Comparison of ENCODE assay signal across 1 cellular context in the genomic region with DNA sequence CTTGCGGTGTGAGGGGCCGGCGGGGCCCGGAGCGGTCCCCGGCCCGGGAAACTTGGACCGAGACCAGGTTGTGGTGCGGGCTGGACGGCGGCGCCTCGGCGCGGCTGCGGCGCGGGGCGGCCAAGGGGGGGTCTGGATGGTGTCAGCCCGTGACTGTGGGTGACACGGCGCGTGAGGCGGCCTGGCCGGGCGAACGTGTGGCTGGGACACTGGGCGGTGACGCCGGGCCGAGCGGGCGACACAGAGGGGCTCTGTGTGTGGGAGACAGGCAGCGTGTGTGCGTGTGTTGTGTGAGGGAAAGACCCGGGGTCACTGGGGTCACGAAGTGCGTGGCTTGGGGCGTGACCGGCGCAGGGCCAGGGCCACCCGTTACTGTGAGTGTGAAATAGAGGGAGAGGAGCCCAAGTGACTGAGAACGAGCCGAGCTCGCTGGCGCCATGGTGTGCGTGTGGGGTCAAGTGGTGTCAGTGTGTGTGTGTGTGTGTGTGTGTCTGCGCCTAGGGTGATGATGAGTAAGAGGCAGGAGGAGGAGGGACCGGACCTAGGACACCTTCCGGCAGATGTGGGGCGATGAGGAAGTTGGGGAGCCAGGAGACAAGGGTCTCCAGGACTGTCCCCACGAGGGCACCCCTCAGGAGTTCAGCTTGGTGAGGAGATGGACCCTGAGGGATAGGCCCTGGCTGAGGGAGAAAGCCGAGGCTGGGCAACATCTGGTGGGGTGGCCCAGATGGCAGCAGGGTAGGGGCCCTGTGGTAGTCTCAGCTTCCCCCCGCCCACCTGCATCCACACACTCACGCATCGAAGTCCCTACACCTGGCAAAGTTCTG.
TF ChIP-seq lines count a peak whose summit lies in the region.

No MANE protein-coding gene starts in this region.

TF ChIP-seq in K562, 482 proteins besides CTCF, POLR2A, EP300 and RAD21 (continued from another document and continues in another):
- TF ChIP-seq STAT5A (IDR thresholded peaks at IDR 0.05; ENCODE audit: borderline replicate concordance, low read length) (no peak), RB1 (IDR thresholded peaks at IDR 0.05; ENCODE audit: low read depth) (peak; percentile 14; the same call in 1 of the 2 replicates), SIX5 (IDR thresholded peaks at IDR 0.05; ENCODE audit: borderline replicate concordance in 1 of 2, insufficient read depth in 1 of 2, low read depth in 1 of 2, low read length in 2 of 2) (no peak), RFX5 (IDR thresholded peaks at IDR 0.05; ENCODE audit: low read depth, low read length) (no peak), HNRNPL (IDR thresholded peaks at IDR 0.05; ENCODE audit: low read depth, low read length) (no peak), IFI16 (CRISPR knock-in tag; IDR thresholded peaks at IDR 0.05) (no peak), POLR3G (IDR thresholded peaks at IDR 0.05; ENCODE audit: extremely low read depth, insufficient read length, insufficient replicate concordance) (no peak), ZFX (CRISPR knock-in tag; IDR thresholded peaks at IDR 0.05) (no peak; the same call in 1 of the 2 replicates), ZNF785 (CRISPR knock-in tag; IDR thresholded peaks at IDR 0.05) (no peak), EZH2 (IDR thresholded peaks at IDR 0.05; ENCODE audit: borderline replicate concordance, low read depth, low read length) (no peak), ZNF212 (CRISPR knock-in tag; IDR thresholded peaks at IDR 0.05) (no peak), POLR2AphosphoS5 (IDR thresholded peaks at IDR 0.05; ENCODE audit: control insufficient read depth, insufficient read depth, low read depth, low read length) (peak; percentile 63), CBX2 (IDR thresholded peaks at IDR 0.05; ENCODE audit: insufficient read depth, low read length, poor library complexity, severe bottlenecking) (no peak), KDM4B (IDR thresholded peaks at IDR 0.05; ENCODE audit: borderline replicate concordance in 2 of 2, low read depth in 1 of 2) (no peak), ZKSCAN8 (CRISPR knock-in tag; IDR thresholded peaks at IDR 0.05) (no peak), STAT6 (CRISPR knock-in tag; IDR thresholded peaks at IDR 0.05) (no peak), ZNF354B (CRISPR knock-in tag; IDR thresholded peaks at IDR 0.05) (no peak), KDM2B (CRISPR knock-in tag; IDR thresholded peaks at IDR 0.05) (no peak), ZNF696 (CRISPR knock-in tag; conservative IDR thresholded peaks at IDR 0.05) (no peak), NFXL1 (CRISPR knock-in tag; IDR thresholded peaks at IDR 0.05) (no peak; the same call in 1 of the 2 replicates), ARID2 (IDR thresholded peaks at IDR 0.05) (no peak), MEF2A (IDR thresholded peaks at IDR 0.05; ENCODE audit: control insufficient read depth, low read depth, low read length) (no peak), CBX5 (IDR thresholded peaks at IDR 0.05; ENCODE audit: borderline replicate concordance, low read depth) (no peak), PHB2 (IDR thresholded peaks at IDR 0.05; ENCODE audit: low read depth) (no peak), ZNF586 (CRISPR knock-in tag; conservative IDR thresholded peaks at IDR 0.05) (no peak), ARNT (IDR thresholded peaks at IDR 0.05) (no peak; a peak in 1 of 4 replicates), POU5F1 (IDR thresholded peaks at IDR 0.05; ENCODE audit: borderline replicate concordance, low read depth, low read length, partially characterized antibody) (no peak), POLR2AphosphoS2 (IDR thresholded peaks at IDR 0.05; ENCODE audit: low read length) (no peak), ZNF778 (CRISPR knock-in tag; IDR thresholded peaks at IDR 0.05) (no peak), ZNF143 (CRISPR knock-in tag; IDR thresholded peaks at IDR 0.05) (no peak), SMARCE1 (IDR thresholded peaks at IDR 0.05) (peak; percentile 91), MXD1 (CRISPR knock-in tag; IDR thresholded peaks at IDR 0.05; ENCODE audit: borderline replicate concordance, poor library complexity, severe bottlenecking) (no peak), TCF15 (CRISPR knock-in tag; IDR thresholded peaks at IDR 0.05) (no peak), KLF1 (tag; IDR thresholded peaks at IDR 0.05) (peak; percentile 35; the same call in 1 of the 2 replicates), XRCC5 (IDR thresholded peaks at IDR 0.05; ENCODE audit: low read depth, low read length) (no peak)
- TF ChIP-seq, protein P1, sequence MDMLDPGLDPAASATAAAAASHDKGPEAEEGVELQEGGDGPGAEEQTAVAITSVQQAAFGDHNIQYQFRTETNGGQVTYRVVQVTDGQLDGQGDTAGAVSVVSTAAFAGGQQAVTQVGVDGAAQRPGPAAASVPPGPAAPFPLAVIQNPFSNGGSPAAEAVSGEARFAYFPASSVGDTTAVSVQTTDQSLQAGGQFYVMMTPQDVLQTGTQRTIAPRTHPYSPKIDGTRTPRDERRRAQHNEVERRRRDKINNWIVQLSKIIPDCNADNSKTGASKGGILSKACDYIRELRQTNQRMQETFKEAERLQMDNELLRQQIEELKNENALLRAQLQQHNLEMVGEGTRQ (CRISPR knock-in tag; IDR thresholded peaks at IDR 0.05): no peak
- TF ChIP-seq, protein P2, sequence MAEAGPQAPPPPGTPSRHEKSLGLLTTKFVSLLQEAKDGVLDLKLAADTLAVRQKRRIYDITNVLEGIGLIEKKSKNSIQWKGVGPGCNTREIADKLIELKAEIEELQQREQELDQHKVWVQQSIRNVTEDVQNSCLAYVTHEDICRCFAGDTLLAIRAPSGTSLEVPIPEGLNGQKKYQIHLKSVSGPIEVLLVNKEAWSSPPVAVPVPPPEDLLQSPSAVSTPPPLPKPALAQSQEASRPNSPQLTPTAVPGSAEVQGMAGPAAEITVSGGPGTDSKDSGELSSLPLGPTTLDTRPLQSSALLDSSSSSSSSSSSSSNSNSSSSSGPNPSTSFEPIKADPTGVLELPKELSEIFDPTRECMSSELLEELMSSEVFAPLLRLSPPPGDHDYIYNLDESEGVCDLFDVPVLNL (CRISPR knock-in tag; IDR thresholded peaks at IDR 0.05; ENCODE audit: low read depth): 0 out of 2 replicates have a peak, but pooled peaks have one; percentile 13
- TF ChIP-seq, protein P3, sequence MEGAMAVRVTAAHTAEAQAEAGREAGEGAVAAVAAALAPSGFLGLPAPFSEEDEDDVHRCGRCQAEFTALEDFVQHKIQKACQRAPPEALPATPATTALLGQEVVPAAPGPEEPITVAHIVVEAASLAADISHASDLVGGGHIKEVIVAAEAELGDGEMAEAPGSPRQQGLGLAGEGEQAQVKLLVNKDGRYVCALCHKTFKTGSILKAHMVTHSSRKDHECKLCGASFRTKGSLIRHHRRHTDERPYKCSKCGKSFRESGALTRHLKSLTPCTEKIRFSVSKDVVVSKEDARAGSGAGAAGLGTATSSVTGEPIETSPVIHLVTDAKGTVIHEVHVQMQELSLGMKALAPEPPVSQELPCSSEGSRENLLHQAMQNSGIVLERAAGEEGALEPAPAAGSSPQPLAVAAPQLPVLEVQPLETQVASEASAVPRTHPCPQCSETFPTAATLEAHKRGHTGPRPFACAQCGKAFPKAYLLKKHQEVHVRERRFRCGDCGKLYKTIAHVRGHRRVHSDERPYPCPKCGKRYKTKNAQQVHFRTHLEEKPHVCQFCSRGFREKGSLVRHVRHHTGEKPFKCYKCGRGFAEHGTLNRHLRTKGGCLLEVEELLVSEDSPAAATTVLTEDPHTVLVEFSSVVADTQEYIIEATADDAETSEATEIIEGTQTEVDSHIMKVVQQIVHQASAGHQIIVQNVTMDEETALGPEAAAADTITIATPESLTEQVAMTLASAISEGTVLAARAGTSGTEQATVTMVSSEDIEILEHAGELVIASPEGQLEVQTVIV (CRISPR knock-in tag; IDR thresholded peaks at IDR 0.05; ENCODE audit: borderline replicate concordance): 0 out of 2 replicates have a peak, but pooled peaks have one; percentile 20
- TF ChIP-seq, protein P4, sequence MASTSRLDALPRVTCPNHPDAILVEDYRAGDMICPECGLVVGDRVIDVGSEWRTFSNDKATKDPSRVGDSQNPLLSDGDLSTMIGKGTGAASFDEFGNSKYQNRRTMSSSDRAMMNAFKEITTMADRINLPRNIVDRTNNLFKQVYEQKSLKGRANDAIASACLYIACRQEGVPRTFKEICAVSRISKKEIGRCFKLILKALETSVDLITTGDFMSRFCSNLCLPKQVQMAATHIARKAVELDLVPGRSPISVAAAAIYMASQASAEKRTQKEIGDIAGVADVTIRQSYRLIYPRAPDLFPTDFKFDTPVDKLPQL (IDR thresholded peaks at IDR 0.05; ENCODE audit: extremely low read depth, insufficient read length): no peak
- TF ChIP-seq, protein P5, sequence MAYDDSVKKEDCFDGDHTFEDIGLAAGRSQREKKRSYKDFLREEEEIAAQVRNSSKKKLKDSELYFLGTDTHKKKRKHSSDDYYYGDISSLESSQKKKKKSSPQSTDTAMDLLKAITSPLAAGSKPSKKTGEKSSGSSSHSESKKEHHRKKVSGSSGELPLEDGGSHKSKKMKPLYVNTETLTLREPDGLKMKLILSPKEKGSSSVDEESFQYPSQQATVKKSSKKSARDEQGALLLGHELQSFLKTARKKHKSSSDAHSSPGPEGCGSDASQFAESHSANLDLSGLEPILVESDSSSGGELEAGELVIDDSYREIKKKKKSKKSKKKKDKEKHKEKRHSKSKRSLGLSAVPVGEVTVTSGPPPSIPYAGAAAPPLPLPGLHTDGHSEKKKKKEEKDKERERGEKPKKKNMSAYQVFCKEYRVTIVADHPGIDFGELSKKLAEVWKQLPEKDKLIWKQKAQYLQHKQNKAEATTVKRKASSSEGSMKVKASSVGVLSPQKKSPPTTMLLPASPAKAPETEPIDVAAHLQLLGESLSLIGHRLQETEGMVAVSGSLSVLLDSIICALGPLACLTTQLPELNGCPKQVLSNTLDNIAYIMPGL (CRISPR knock-in tag; IDR thresholded peaks at IDR 0.05): peak; percentile 20; the same call in 1 of the 2 replicates
- TF ChIP-seq, protein P6, sequence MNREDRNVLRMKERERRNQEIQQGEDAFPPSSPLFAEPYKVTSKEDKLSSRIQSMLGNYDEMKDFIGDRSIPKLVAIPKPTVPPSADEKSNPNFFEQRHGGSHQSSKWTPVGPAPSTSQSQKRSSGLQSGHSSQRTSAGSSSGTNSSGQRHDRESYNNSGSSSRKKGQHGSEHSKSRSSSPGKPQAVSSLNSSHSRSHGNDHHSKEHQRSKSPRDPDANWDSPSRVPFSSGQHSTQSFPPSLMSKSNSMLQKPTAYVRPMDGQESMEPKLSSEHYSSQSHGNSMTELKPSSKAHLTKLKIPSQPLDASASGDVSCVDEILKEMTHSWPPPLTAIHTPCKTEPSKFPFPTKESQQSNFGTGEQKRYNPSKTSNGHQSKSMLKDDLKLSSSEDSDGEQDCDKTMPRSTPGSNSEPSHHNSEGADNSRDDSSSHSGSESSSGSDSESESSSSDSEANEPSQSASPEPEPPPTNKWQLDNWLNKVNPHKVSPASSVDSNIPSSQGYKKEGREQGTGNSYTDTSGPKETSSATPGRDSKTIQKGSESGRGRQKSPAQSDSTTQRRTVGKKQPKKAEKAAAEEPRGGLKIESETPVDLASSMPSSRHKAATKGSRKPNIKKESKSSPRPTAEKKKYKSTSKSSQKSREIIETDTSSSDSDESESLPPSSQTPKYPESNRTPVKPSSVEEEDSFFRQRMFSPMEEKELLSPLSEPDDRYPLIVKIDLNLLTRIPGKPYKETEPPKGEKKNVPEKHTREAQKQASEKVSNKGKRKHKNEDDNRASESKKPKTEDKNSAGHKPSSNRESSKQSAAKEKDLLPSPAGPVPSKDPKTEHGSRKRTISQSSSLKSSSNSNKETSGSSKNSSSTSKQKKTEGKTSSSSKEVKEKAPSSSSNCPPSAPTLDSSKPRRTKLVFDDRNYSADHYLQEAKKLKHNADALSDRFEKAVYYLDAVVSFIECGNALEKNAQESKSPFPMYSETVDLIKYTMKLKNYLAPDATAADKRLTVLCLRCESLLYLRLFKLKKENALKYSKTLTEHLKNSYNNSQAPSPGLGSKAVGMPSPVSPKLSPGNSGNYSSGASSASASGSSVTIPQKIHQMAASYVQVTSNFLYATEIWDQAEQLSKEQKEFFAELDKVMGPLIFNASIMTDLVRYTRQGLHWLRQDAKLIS (CRISPR knock-in tag; IDR thresholded peaks at IDR 0.05): no peak; the same call in 1 of the 2 replicates
- TF ChIP-seq, protein P7, sequence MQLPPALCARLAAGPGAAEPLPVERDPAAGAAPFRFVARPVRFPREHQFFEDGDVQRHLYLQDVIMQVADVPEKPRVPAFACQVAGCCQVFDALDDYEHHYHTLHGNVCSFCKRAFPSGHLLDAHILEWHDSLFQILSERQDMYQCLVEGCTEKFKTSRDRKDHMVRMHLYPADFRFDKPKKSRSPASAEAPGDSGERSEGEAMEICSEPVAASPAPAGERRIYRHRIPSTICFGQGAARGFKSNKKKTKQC (CRISPR knock-in tag; IDR thresholded peaks at IDR 0.05): 0 out of 2 replicates have a peak, but pooled peaks have one; percentile 57
- TF ChIP-seq, protein P8, sequence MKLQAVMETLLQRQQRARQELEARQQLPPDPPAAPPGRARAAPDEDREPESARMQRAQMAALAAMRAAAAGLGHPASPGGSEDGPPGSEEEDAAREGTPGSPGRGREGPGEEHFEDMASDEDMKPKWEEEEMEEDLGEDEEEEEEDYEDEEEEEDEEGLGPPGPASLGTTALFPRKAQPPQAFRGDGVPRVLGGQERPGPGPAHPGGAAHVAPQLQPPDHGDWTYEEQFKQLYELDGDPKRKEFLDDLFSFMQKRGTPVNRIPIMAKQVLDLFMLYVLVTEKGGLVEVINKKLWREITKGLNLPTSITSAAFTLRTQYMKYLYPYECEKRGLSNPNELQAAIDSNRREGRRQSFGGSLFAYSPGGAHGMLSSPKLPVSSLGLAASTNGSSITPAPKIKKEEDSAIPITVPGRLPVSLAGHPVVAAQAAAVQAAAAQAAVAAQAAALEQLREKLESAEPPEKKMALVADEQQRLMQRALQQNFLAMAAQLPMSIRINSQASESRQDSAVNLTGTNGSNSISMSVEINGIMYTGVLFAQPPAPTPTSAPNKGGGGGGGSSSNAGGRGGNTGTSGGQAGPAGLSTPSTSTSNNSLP (IDR thresholded peaks at IDR 0.05; ENCODE audit: borderline replicate concordance, low read depth, low read length): no peak
